In genomic region chr15:69860316-69860715, GRCh38 we compare ENCODE assay signal across 27 cellular contexts.
"Had no signal": no experiment of that assay in that cellular context is flagged by ENCODE, and none has a peak within 500 bp of the region (broad histone marks: within the 10 kb centered on the region; RNA-seq: fewer than 3 reads in every experiment).

No MANE protein-coding gene starts in this region.

- H3K4me1 ChIP-seq: right lobe of liver, upper lobe of left lung had no signal

- H3K27ac ChIP-seq: right lobe of liver, upper lobe of left lung had no signal

- H3K27me3 Mint-ChIP-seq: activated CD4-positive, alpha-beta memory T cell treated with anti-CD3 and anti-CD28 coated beads, Interleukin-2, amount 10 ng/mL, durations not matched to agents 7 days and 5 days; activated T-helper 17 cell treated with anti-CD3 and anti-CD28 coated beads, Interleukin-2, amount 50 U/mL, for 72 hours had no signal

- H3K4me3 Mint-ChIP-seq: activated CD4-positive, alpha-beta memory T cell treated with anti-CD3 and anti-CD28 coated beads, Interleukin-2, amount 10 ng/mL, durations not matched to agents 7 days and 5 days; activated CD4-positive, alpha-beta T cell treated with anti-CD3 and anti-CD28 coated beads, Interleukin-2, amount 10 ng/mL, durations not matched to agents 7 days and 5 days; activated T-cell treated with anti-CD3 and anti-CD28 coated beads, Interleukin-2, amount 50 U/mL, for 4 hours; activated T-helper 17 cell treated with anti-CD3 and anti-CD28 coated beads, Interleukin-2, amount 50 U/mL, for 72 hours; central memory CD8-positive, alpha-beta T cell; dendritic cell treated with granulocyte-macrophage colony-stimulating factor and Interleukin-4, amounts not matched to agents 40 ng/mL and 50 ng/mL, for 4 days; endodermal cell; stimulated activated effector memory CD8-positive, alpha-beta T cell treated with anti-CD3 and anti-CD28 coated beads, Interleukin-12 subunit alpha, Interleukin-12 subunit beta, amount 100 ng/mL, for 72 hours; stimulated activated naive CD8-positive, alpha-beta T cell treated with anti-CD3 and anti-CD28 coated beads, Interleukin-15, amount 100 ng/mL, for 72 hours; WTC11 had no signal

- DNase-seq: activated CD4-positive, alpha-beta memory T cell treated with anti-CD3 and anti-CD28 coated beads, Interleukin-2, amount 10 ng/mL, durations not matched to agents 7 days and 5 days; activated CD4-positive, alpha-beta T cell treated with anti-CD3 and anti-CD28 coated beads for 1 hour; activated CD4-positive, alpha-beta T cell treated with anti-CD3 and anti-CD28 coated beads, Interleukin-2, amount 10 ng/mL, durations not matched to agents 7 days and 5 days; activated CD8-positive, alpha-beta memory T cell treated with anti-CD3 and anti-CD28 coated beads, Interleukin-2, amount 50 U/mL, for 48 hours; activated gamma-delta T cell treated with Interleukin-2 at 50 U/mL for 16 hours; activated naive CD4-positive, alpha-beta T cell treated with anti-CD3 and anti-CD28 coated beads, Interleukin-2, amount 50 U/mL, for 16 hours; activated T-cell treated with anti-CD3 and anti-CD28 coated beads, Interleukin-2, amount 50 U/mL, for 4 hours; endodermal cell; foreskin fibroblast; head of caudate nucleus; hippocampal formation; left cardiac atrium; left ventricle myocardium superior; naive B cell; right lobe of liver; stimulated activated CD4-positive, alpha-beta T cell treated with anti-CD3 and anti-CD28 coated beads, Interleukin-4, amount 100 ng/mL, for 24 hours; stimulated activated naive CD8-positive, alpha-beta T cell treated with anti-CD3 and anti-CD28 coated beads, Interleukin-15, amount 100 ng/mL, for 72 hours; substantia nigra; T-helper 2 cell; upper lobe of left lung had no signal

- H3K9me3 ChIP-seq: right lobe of liver, upper lobe of left lung had no signal

- H3K36me3 ChIP-seq: right lobe of liver, upper lobe of left lung had no signal

- H3K27ac Mint-ChIP-seq: activated CD4-positive, alpha-beta memory T cell treated with anti-CD3 and anti-CD28 coated beads, Interleukin-2, amount 10 ng/mL, durations not matched to agents 7 days and 5 days; activated CD4-positive, alpha-beta T cell treated with anti-CD3 and anti-CD28 coated beads, Interleukin-2, amount 10 ng/mL, durations not matched to agents 7 days and 5 days; activated T-helper 17 cell treated with anti-CD3 and anti-CD28 coated beads, Interleukin-2, amount 50 U/mL, for 72 hours; dendritic cell treated with granulocyte-macrophage colony-stimulating factor and Interleukin-4, amounts not matched to agents 40 ng/mL and 50 ng/mL, for 4 days; stimulated activated effector memory CD8-positive, alpha-beta T cell treated with anti-CD3 and anti-CD28 coated beads, Interleukin-12 subunit alpha, Interleukin-12 subunit beta, amount 100 ng/mL, for 72 hours; WTC11 had no signal

- H3K9me3 Mint-ChIP-seq: activated CD4-positive, alpha-beta memory T cell treated with anti-CD3 and anti-CD28 coated beads, Interleukin-2, amount 10 ng/mL, durations not matched to agents 7 days and 5 days; activated T-cell treated with anti-CD3 and anti-CD28 coated beads, Interleukin-2, amount 50 U/mL, for 4 hours; central memory CD8-positive, alpha-beta T cell; dendritic cell treated with granulocyte-macrophage colony-stimulating factor and Interleukin-4, amounts not matched to agents 40 ng/mL and 50 ng/mL, for 4 days; naive B cell; stimulated activated effector memory CD8-positive, alpha-beta T cell treated with anti-CD3 and anti-CD28 coated beads, Interleukin-12 subunit alpha, Interleukin-12 subunit beta, amount 100 ng/mL, for 72 hours; stimulated activated naive CD8-positive, alpha-beta T cell treated with anti-CD3 and anti-CD28 coated beads, Interleukin-15, amount 100 ng/mL, for 72 hours had no signal

- H3K4me1 Mint-ChIP-seq: activated CD4-positive, alpha-beta memory T cell treated with anti-CD3 and anti-CD28 coated beads, Interleukin-2, amount 10 ng/mL, durations not matched to agents 7 days and 5 days had no signal

- H3K27me3 ChIP-seq: right lobe of liver, upper lobe of left lung had no signal

- FAIRE-seq: bronchial epithelial cell, keratinocyte had no signal

- H3K4me3 ChIP-seq: right lobe of liver, upper lobe of left lung had no signal

- H3K36me3 Mint-ChIP-seq: stimulated activated effector memory CD8-positive, alpha-beta T cell treated with anti-CD3 and anti-CD28 coated beads, Interleukin-12 subunit alpha, Interleukin-12 subunit beta, amount 100 ng/mL, for 72 hours; WTC11 had no signal
